Comparison of ENCODE assay signal across 1 cellular context in the genomic region with DNA sequence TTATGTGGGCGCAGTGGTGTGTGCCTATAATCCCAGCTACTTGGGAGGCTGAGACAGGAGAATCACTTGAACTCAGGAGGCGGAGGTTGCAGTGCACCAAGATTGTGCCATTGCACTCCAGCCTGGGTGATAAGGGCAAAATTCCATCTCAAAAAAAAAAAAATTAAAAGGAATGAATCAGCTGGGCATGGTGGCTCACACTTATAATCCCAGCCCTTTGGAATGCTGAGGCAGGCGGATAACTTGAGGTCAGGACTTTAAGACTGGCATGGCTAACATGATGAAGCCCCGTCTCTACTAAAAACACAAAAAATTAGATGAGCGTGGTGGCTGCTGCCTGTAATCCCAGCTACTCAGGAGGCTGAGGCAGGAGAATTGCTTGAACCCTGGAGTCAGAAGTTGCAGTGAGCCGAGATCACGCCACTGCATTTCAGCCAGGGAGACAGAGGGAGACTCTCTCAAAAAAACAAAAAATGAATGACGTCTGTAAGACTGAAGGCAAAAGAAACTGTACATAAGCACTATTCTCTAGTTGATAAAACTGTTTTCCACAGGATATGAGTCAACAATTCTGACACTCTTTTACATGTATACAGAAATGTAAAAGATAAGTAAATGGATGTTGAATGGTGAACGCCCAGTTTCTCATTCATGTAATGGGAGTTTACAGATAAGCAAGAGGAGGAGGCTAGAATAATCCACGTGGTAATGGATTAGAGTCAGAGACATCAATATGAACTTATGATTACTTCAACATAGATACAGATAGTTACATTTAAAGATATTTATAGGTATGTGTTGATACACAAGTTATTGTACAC.
TF ChIP-seq lines count a peak whose summit lies in the region.

No MANE protein-coding gene starts in this region.

TF ChIP-seq in GM23338, 12 proteins besides CTCF, POLR2A, EP300 and RAD21:
- TF ChIP-seq POLR2AphosphoS5 (IDR thresholded peaks at IDR 0.05; ENCODE audit: low read depth) (no peak), JUNB (IDR thresholded peaks at IDR 0.05; ENCODE audit: unreplicated experiment) (no peak), ZNF114 (CRISPR knock-in tag; IDR thresholded peaks at IDR 0.05) (no peak), STAT1 (IDR thresholded peaks at IDR 0.05; ENCODE audit: unreplicated experiment) (no peak), ZNF331 (CRISPR knock-in tag; IDR thresholded peaks at IDR 0.05; ENCODE audit: low read depth) (no peak), EZH2 (IDR thresholded peaks at IDR 0.05; ENCODE audit: low read depth, unreplicated experiment) (no peak)
- TF ChIP-seq, protein P1, sequence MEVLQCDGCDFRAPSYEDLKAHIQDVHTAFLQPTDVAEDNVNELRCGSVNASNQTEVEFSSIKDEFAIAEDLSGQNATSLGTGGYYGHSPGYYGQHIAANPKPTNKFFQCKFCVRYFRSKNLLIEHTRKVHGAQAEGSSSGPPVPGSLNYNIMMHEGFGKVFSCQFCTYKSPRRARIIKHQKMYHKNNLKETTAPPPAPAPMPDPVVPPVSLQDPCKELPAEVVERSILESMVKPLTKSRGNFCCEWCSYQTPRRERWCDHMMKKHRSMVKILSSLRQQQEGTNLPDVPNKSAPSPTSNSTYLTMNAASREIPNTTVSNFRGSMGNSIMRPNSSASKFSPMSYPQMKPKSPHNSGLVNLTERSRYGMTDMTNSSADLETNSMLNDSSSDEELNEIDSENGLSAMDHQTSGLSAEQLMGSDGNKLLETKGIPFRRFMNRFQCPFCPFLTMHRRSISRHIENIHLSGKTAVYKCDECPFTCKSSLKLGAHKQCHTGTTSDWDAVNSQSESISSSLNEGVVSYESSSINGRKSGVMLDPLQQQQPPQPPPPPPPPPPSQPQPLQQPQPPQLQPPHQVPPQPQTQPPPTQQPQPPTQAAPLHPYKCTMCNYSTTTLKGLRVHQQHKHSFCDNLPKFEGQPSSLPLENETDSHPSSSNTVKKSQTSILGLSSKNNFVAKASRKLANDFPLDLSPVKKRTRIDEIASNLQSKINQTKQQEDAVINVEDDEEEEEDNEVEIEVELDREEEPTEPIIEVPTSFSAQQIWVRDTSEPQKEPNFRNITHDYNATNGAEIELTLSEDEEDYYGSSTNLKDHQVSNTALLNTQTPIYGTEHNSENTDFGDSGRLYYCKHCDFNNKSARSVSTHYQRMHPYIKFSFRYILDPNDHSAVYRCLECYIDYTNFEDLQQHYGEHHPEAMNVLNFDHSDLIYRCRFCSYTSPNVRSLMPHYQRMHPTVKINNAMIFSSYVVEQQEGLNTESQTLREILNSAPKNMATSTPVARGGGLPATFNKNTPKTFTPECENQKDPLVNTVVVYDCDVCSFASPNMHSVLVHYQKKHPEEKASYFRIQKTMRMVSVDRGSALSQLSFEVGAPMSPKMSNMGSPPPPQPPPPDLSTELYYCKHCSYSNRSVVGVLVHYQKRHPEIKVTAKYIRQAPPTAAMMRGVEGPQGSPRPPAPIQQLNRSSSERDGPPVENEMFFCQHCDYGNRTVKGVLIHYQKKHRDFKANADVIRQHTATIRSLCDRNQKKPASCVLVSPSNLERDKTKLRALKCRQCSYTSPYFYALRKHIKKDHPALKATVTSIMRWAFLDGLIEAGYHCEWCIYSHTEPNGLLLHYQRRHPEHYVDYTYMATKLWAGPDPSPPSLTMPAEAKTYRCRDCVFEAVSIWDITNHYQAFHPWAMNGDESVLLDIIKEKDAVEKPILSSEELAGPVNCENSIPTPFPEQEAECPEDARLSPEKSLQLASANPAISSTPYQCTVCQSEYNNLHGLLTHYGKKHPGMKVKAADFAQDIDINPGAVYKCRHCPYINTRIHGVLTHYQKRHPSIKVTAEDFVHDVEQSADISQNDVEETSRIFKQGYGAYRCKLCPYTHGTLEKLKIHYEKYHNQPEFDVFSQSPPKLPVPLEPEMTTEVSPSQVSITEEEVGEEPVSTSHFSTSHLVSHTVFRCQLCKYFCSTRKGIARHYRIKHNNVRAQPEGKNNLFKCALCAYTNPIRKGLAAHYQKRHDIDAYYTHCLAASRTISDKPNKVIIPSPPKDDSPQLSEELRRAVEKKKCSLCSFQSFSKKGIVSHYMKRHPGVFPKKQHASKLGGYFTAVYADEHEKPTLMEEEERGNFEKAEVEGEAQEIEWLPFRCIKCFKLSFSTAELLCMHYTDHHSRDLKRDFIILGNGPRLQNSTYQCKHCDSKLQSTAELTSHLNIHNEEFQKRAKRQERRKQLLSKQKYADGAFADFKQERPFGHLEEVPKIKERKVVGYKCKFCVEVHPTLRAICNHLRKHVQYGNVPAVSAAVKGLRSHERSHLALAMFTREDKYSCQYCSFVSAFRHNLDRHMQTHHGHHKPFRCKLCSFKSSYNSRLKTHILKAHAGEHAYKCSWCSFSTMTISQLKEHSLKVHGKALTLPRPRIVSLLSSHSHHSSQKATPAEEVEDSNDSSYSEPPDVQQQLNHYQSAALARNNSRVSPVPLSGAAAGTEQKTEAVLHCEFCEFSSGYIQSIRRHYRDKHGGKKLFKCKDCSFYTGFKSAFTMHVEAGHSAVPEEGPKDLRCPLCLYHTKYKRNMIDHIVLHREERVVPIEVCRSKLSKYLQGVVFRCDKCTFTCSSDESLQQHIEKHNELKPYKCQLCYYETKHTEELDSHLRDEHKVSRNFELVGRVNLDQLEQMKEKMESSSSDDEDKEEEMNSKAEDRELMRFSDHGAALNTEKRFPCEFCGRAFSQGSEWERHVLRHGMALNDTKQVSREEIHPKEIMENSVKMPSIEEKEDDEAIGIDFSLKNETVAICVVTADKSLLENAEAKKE (CRISPR knock-in tag; IDR thresholded peaks at IDR 0.05) = no peak
- TF ChIP-seq, protein P2, sequence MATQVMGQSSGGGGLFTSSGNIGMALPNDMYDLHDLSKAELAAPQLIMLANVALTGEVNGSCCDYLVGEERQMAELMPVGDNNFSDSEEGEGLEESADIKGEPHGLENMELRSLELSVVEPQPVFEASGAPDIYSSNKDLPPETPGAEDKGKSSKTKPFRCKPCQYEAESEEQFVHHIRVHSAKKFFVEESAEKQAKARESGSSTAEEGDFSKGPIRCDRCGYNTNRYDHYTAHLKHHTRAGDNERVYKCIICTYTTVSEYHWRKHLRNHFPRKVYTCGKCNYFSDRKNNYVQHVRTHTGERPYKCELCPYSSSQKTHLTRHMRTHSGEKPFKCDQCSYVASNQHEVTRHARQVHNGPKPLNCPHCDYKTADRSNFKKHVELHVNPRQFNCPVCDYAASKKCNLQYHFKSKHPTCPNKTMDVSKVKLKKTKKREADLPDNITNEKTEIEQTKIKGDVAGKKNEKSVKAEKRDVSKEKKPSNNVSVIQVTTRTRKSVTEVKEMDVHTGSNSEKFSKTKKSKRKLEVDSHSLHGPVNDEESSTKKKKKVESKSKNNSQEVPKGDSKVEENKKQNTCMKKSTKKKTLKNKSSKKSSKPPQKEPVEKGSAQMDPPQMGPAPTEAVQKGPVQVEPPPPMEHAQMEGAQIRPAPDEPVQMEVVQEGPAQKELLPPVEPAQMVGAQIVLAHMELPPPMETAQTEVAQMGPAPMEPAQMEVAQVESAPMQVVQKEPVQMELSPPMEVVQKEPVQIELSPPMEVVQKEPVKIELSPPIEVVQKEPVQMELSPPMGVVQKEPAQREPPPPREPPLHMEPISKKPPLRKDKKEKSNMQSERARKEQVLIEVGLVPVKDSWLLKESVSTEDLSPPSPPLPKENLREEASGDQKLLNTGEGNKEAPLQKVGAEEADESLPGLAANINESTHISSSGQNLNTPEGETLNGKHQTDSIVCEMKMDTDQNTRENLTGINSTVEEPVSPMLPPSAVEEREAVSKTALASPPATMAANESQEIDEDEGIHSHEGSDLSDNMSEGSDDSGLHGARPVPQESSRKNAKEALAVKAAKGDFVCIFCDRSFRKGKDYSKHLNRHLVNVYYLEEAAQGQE (IDR thresholded peaks at IDR 0.05; ENCODE audit: unreplicated experiment) = no peak
